Comparison of ENCODE assay signal across 14 cellular contexts in genomic region chr9:33138768-33139167, GRCh38. TPM values are rescaled to one million over a fixed set of nuclear protein-coding genes. Genes with fewer than 3 reads are reported as not detected.
A peak's percentile ranks its signal among the peaks of the same experiment; 100 is the strongest.
DNase-seq lines count a peak whose midpoint lies in the region; ATAC-seq, FAIRE-seq and TF ChIP-seq lines count a peak whose summit lies in the region.
"Had no signal": no experiment of that assay in that cellular context is flagged by ENCODE, and none has a peak within 500 bp of the region (broad histone marks: within the 10 kb centered on the region; RNA-seq: fewer than 3 reads in every experiment).

No MANE protein-coding gene starts in this region.

- H3K9ac ChIP-seq in GM23248: no peak overlapping the region

- peaks cover 9% of the 10 kb centered on the region; the same call in 1 of the 2 replicates for H3K36me3 ChIP-seq in GM23248 (ENCODE audit: low read depth)
- H3K36me3 ChIP-seq in sigmoid colon: peaks cover 0 to 14% (median 5%) of the 10 kb centered on the region in 4 donors
- peaks cover 8% of the 10 kb centered on the region for H3K36me3 ChIP-seq in brain microvascular endothelial cell (replicated peaks)

- CTCF ChIA-PET in CD4-positive, alpha-beta T cell (lab: Charles Lee): no interaction called here

- no peaks in the 10 kb centered on the region for H3K27me3 Mint-ChIP-seq in CD4-positive, alpha-beta T cell
- H3K27me3 Mint-ChIP-seq in central memory CD8-positive, alpha-beta T cell: no peaks in the 10 kb centered on the region
- H3K27me3 Mint-ChIP-seq: activated CD8-positive, alpha-beta memory T cell treated with anti-CD3 and anti-CD28 coated beads, Interleukin-2, amount 10 ng/mL, durations not matched to agents 7 days and 5 days; progenitor cell of endocrine pancreas had no signal

- no peaks in the 10 kb centered on the region for H3K9me3 Mint-ChIP-seq in CD4-positive, alpha-beta T cell
- H3K9me3 Mint-ChIP-seq in central memory CD8-positive, alpha-beta T cell: no peaks in the 10 kb centered on the region

- peak overlapping the region; percentile 26 for H3K4me3 Mint-ChIP-seq in CD4-positive, alpha-beta T cell
- H3K4me3 Mint-ChIP-seq in central memory CD8-positive, alpha-beta T cell: peak overlapping the region; percentile 49
- H3K4me3 Mint-ChIP-seq: activated CD8-positive, alpha-beta memory T cell treated with anti-CD3 and anti-CD28 coated beads, Interleukin-2, amount 10 ng/mL, durations not matched to agents 7 days and 5 days had no signal

- H3K27ac Mint-ChIP-seq in CD4-positive, alpha-beta T cell: peak overlapping the region; percentile 67
- H3K27ac Mint-ChIP-seq in central memory CD8-positive, alpha-beta T cell (ENCODE audit: low read depth): peak overlapping the region; percentile 91
- H3K27ac Mint-ChIP-seq: progenitor cell of endocrine pancreas had no signal

- POLR2A ChIA-PET in CD4-positive, alpha-beta T cell (lab: Charles Lee): interaction anchor here (5.2 kb wide), 1 partner anchor 28 kb away, joined by 40 read pairs; the partner anchor contains the start of gene B4GALT1

- H3K36me3 Mint-ChIP-seq in CD4-positive, alpha-beta T cell (ENCODE audit: low read depth): peaks cover 23% of the 10 kb centered on the region
- H3K36me3 Mint-ChIP-seq in central memory CD8-positive, alpha-beta T cell (ENCODE audit: insufficient read depth): peaks cover 49% of the 10 kb centered on the region

- DNase-seq in CD4-positive, alpha-beta T cell: no peak
- DNase-seq in GM23248: no peak
- no peak for DNase-seq in central memory CD8-positive, alpha-beta T cell (ENCODE audit: low spot score in 2 of 2)
- DNase-seq in sigmoid colon: no peak
- DNase-seq in frontal cortex (ENCODE audit: low spot score in 2 of 2): no peak
- DNase-seq in brain microvascular endothelial cell: no peak
- DNase-seq in NCI-H524 treated with DMSO at 0.1 percent for 48 hours (lab: John Stamatoyannopoulos, UW): no peak
- DNase-seq: activated CD8-positive, alpha-beta memory T cell treated with anti-CD3 and anti-CD28 coated beads, Interleukin-2, amount 10 ng/mL, durations not matched to agents 7 days and 5 days; MV-4-11; NCI-H226; stimulated activated CD4-positive, alpha-beta T cell treated with anti-CD3 and anti-CD28 coated beads, Interleukin-4, amount 100 ng/mL, for 1 hour; T-helper 9 cell had no signal

- WGBS in GM23248 (ENCODE audit: low coverage in 1 of 2, low lambda C conversion rate in 2 of 2, missing lambda C conversion rate in 2 of 2), 2 experiments: 95 to 98% methylated on average over 7 of the region's 7 CpGs
- WGBS in sigmoid colon, 2 donors: 88 to 93% methylated on average over 7 of the region's 7 CpGs

- TF ChIP-seq CTCF in CD4-positive, alpha-beta T cell (IDR thresholded peaks at IDR 0.05): no peak
- TF ChIP-seq CTCF in sigmoid colon (IDR thresholded peaks at IDR 0.05) (no peak), brain microvascular endothelial cell (IDR thresholded peaks at IDR 0.05; ENCODE audit: low read depth, low read length, missing control alignments) (no peak)

- peaks cover 71% of the 10 kb centered on the region for H3K4me1 Mint-ChIP-seq in CD4-positive, alpha-beta T cell (ENCODE audit: low read depth)
- peaks cover 78% of the 10 kb centered on the region for H3K4me1 Mint-ChIP-seq in central memory CD8-positive, alpha-beta T cell

- no peaks in the 10 kb centered on the region for H3K27me3 ChIP-seq in CD4-positive, alpha-beta T cell (ENCODE audit: control insufficient read depth, insufficient read depth, low read length)
- H3K27me3 ChIP-seq in GM23248 (replicated peaks; ENCODE audit: insufficient read depth): no peaks in the 10 kb centered on the region
- H3K27me3 ChIP-seq in sigmoid colon: no peaks in the 10 kb centered on the region
- H3K27me3 ChIP-seq in brain microvascular endothelial cell (replicated peaks): no peaks in the 10 kb centered on the region

- H3K4me1 ChIP-seq in GM23248 (ENCODE audit: insufficient read depth) (peaks cover 46% of the 10 kb centered on the region), sigmoid colon (peaks cover 0 to 76% (median 40%) of the 10 kb centered on the region in 4 donors)

- H3K9me2 ChIP-seq in GM23248 (ENCODE audit: insufficient read depth): no peaks in the 10 kb centered on the region

- H3K4me2 ChIP-seq in GM23248 (ENCODE audit: unreplicated experiment): peak overlapping the region; percentile 55

- no peaks in the 10 kb centered on the region for H3K9me3 ChIP-seq in CD4-positive, alpha-beta T cell (ENCODE audit: control insufficient read depth, low read length)
- no peaks in the 10 kb centered on the region for H3K9me3 ChIP-seq in GM23248 (ENCODE audit: low read depth)
- H3K9me3 ChIP-seq in sigmoid colon: no peaks in the 10 kb centered on the region

- H3K4me3 ChIP-seq in GM23248 (no peak overlapping the region), sigmoid colon (no peak overlapping the region), brain microvascular endothelial cell (ENCODE audit: low read depth, low read length) (no peak overlapping the region)
- H3K4me3 ChIP-seq: lung had no signal

- H4K20me1 ChIP-seq in GM23248 (ENCODE audit: insufficient read depth): peaks cover 8% of the 10 kb centered on the region; the same call in 1 of the 2 replicates

- FAIRE-seq in frontal cortex (lab: Jason Lieb, UNC): no peak

- no peak overlapping the region for H3K27ac ChIP-seq in CD4-positive, alpha-beta T cell (ENCODE audit: low read depth, low read length)
- H3K27ac ChIP-seq in GM23248 (peak overlapping the region; percentile 85), sigmoid colon (peak overlapping the region in 3 of 4 donors; percentile 59 to 78 (median 63)), brain microvascular endothelial cell (no peak overlapping the region)

- intact Hi-C loops in CD4-positive, alpha-beta T cell (cut with DNase I, micrococcal nuclease): no loop called here
- intact Hi-C loops in sigmoid colon (cut with DNase I): loop anchor here (5.0 to 10.0 kb wide), 2 partner anchors 89 to 1176 kb away; no protein-coding TSS in a partner anchor

- H3F3A ChIP-seq in GM23248 (ENCODE audit: insufficient read depth): peaks cover 38% of the 10 kb centered on the region

- TF ChIP-seq POLR2A in sigmoid colon (IDR thresholded peaks at IDR 0.05): no peak

- no peak for TF ChIP-seq EP300 in sigmoid colon (IDR thresholded peaks at IDR 0.05)

- H3K79me2 ChIP-seq in GM23248 (ENCODE audit: insufficient read depth): peaks cover 100% of the 10 kb centered on the region

- ATAC-seq in CD4-positive, alpha-beta T cell (ENCODE audit: poor library complexity): no peak
- ATAC-seq in central memory CD8-positive, alpha-beta T cell (replicated peaks; ENCODE audit: extremely low read depth, poor library complexity, severe bottlenecking): no peak
- ATAC-seq: activated CD8-positive, alpha-beta memory T cell treated with anti-CD3 and anti-CD28 coated beads, Interleukin-2, amount 10 ng/mL, durations not matched to agents 7 days and 5 days had no signal

- in situ Hi-C loops in GM23248 (cut with MboI) (no loop called here), brain microvascular endothelial cell (cut with HindIII; ENCODE audit: low pct_ligation_motif_present, low sequenced_read_pairs) (no loop called here)

- no peak overlapping the region for H2AFZ ChIP-seq in GM23248

RNA-seq across cellular contexts. Expression of gene B4GALT1, which starts 28.4 kb away (rescaled TPM):
- 10 to 100 TPM; 74.7 to 77.0 TPM for total RNA-seq in CD4-positive, alpha-beta T cell
- total RNA-seq in GM23248 (2014; rRNA removed; shearing (Covaris generic)): 70.8 and 74.3 TPM in 2 replicates
- polyA plus RNA-seq in GM23248 (2016; fragmentation: Nextera tagmentation; extraction: Ambion mirVana) (139 and 140 TPM in 2 replicates), sigmoid colon (100 to 1,000 TPM in 1 of 3 donors, 10 to 100 TPM in 2; 24.0 to 107 (median 61.5) TPM)
- total RNA-seq in sigmoid colon (10 to 100 TPM; 20.3 to 28.0 (median 25.0) TPM), frontal cortex (0.82 TPM)

Comparison
In these comparisons a context has a peak if more than half of its experiments do, and no peak if none do; other contexts are left out.
1. H3K27ac ChIP-seq: peak in GM23248 (single experiment) and sigmoid colon (3 of 4); none in CD4-positive, alpha-beta T cell (single experiment) and brain microvascular endothelial cell (single experiment).
2. RNA of gene B4GALT1, which starts 28.4 kb away (total RNA-seq): 74.7 to 77.0 TPM in CD4-positive, alpha-beta T cell, 70.8 to 74.3 TPM in GM23248 and 20.3 to 28.0 TPM in sigmoid colon; 0.82 TPM in frontal cortex (single experiment); every median in the first group is over 10 times any median in the second.